ENCODE assay signal across 8 cellular contexts in the genomic region with DNA sequence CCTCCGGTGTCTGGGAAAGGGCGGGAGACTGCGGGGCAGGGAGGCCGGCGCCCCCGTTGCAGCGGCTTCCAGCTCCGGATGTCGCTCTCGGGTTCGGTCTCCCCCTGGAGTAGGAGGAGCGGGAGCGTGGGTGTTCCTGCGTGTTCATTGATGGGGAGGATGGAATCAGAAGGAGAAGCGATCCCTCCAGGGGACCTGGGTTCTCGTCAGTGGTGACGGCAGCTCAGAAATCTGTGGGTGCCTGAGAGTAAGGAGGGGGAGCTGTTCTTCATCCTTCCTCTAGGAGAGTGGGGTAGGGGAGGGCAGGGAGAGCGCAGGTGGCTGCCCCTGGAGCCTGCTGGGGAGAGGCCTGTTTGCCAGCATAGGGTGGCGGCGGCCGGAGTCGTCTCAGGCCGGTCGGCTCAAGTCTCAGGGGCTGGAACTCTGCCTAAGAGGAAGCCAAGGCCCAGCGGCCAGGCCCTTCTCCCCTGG. TPM values are rescaled to one million over a fixed set of nuclear protein-coding genes. Genes with fewer than 3 reads are reported as not detected.
DNase-seq lines count a peak whose midpoint lies in the region; ATAC-seq and TF ChIP-seq lines count a peak whose summit lies in the region.

No MANE protein-coding gene starts in this region.

- H3K27me3 Mint-ChIP-seq in GM23338 (ENCODE audit: insufficient read depth, low read depth, poor library complexity) = peaks cover 32% of the 10 kb centered on the region
- H3K27me3 Mint-ChIP-seq in T-helper 2 cell treated with Interferon-gamma antibody and Interleukin-4, amounts not matched to agents 5 μg/mL and 100 μg/mL, for 36 hours (ENCODE audit: low read depth) = peaks cover 47% of the 10 kb centered on the region

- TF ChIP-seq CTCF in GM23338 (conservative IDR thresholded peaks at IDR 0.05; ENCODE audit: low read depth in 2 of 2) = no peak; a peak in 1 of 4 replicates

- H3K4me1 ChIP-seq in ACC112 (ENCODE audit: control insufficient read depth, insufficient read depth, low read length, unreplicated experiment) (peaks cover 23% of the 10 kb centered on the region), GM23338 (ENCODE audit: insufficient read depth) (peaks cover 5% of the 10 kb centered on the region; the same call in 1 of the 2 replicates)

- DNase-seq in GM23338 (ENCODE audit: low spot score) (peak; percentile 63), cerebellum (ENCODE audit: low spot score) (peak; percentile 76), left lobe of liver (ENCODE audit: low spot score) (peak; percentile 47), HK-2 (ENCODE audit: unreplicated experiment) (no peak)
- DNase-seq in T-helper 2 cell treated with Interferon-gamma antibody and Interleukin-4, amounts not matched to agents 5 μg/mL and 100 μg/mL, for 36 hours (ENCODE audit: low spot score) = peak; percentile 28
- DNase-seq in stimulated activated CD4-positive, alpha-beta T cell treated with anti-CD3 and anti-CD28 coated beads, Interleukin-2, amount 100 ng/mL, for 24 hours = peak; percentile 52 to 56

- peak; percentile 60 for ATAC-seq in GM23338
- no peak for ATAC-seq in left lobe of liver
- no peak for ATAC-seq in HG02642 (IDR thresholded peaks at IDR 0.05; ENCODE audit: poor library complexity, unreplicated experiment)

- H3K9me3 Mint-ChIP-seq in GM23338 = peaks cover 4% of the 10 kb centered on the region; the same call in 2 of the 3 replicates
- H3K9me3 Mint-ChIP-seq in T-helper 2 cell treated with Interferon-gamma antibody and Interleukin-4, amounts not matched to agents 5 μg/mL and 100 μg/mL, for 36 hours = no peaks in the 10 kb centered on the region

- H3K36me3 Mint-ChIP-seq in GM23338 (ENCODE audit: low read depth) = 0 out of 3 replicates have a peak, but pooled peaks cover 3% of the 10 kb centered on the region
- H3K36me3 Mint-ChIP-seq in T-helper 2 cell treated with Interferon-gamma antibody and Interleukin-4, amounts not matched to agents 5 μg/mL and 100 μg/mL, for 36 hours (ENCODE audit: low read depth) = peaks cover 2% of the 10 kb centered on the region

- peaks cover 10% of the 10 kb centered on the region for H3K4me1 Mint-ChIP-seq in GM23338
- peaks cover 11% of the 10 kb centered on the region for H3K4me1 Mint-ChIP-seq in T-helper 2 cell treated with Interferon-gamma antibody and Interleukin-4, amounts not matched to agents 5 μg/mL and 100 μg/mL, for 36 hours (ENCODE audit: low read depth)

- H2AFZ ChIP-seq in ACC112 (ENCODE audit: low read length, unreplicated experiment) = peak overlapping the region; percentile 47
- H2AFZ ChIP-seq in GM23338 = peak overlapping the region; percentile 88

- H3K27ac ChIP-seq in ACC112 (ENCODE audit: low read depth, low read length) (peak overlapping the region; percentile 85; the same call in 1 of the 2 replicates), GM23338 (ENCODE audit: low read depth) (no peak overlapping the region)

- H3K4me3 ChIP-seq in ACC112 (ENCODE audit: low read depth, low read length) = peak overlapping the region; percentile 97
- peak overlapping the region; percentile 93 for H3K4me3 ChIP-seq in GM23338

- no peak overlapping the region for H3K27ac Mint-ChIP-seq in GM23338
- H3K27ac Mint-ChIP-seq in T-helper 2 cell treated with Interferon-gamma antibody and Interleukin-4, amounts not matched to agents 5 μg/mL and 100 μg/mL, for 36 hours = peak overlapping the region; percentile 63

- no peaks in the 10 kb centered on the region for H3K36me3 ChIP-seq in ACC112 (ENCODE audit: insufficient read depth, low read length)
- no peaks in the 10 kb centered on the region for H3K36me3 ChIP-seq in GM23338 (ENCODE audit: insufficient read depth)

- H3K4me2 ChIP-seq in GM23338 = peak overlapping the region; percentile 94

- no peaks in the 10 kb centered on the region for H3F3A ChIP-seq in GM23338 (replicated peaks; ENCODE audit: low read depth)

- no peaks in the 10 kb centered on the region for H4K20me1 ChIP-seq in GM23338 (replicated peaks; ENCODE audit: insufficient read depth)

- peak overlapping the region; percentile 95 for H3K4me3 Mint-ChIP-seq in GM23338
- peak overlapping the region; percentile 92 for H3K4me3 Mint-ChIP-seq in T-helper 2 cell treated with Interferon-gamma antibody and Interleukin-4, amounts not matched to agents 5 μg/mL and 100 μg/mL, for 36 hours

- H3K27me3 ChIP-seq in ACC112 (ENCODE audit: insufficient read depth, low read length) (no peaks in the 10 kb centered on the region), GM23338 (ENCODE audit: insufficient read depth) (peaks cover 33% of the 10 kb centered on the region)

- H3K79me2 ChIP-seq in ACC112 (ENCODE audit: control insufficient read depth, insufficient read depth, low read length, unreplicated experiment) = peaks cover 52% of the 10 kb centered on the region
- H3K79me2 ChIP-seq in GM23338 (replicated peaks; ENCODE audit: insufficient read depth) = peaks cover 14% of the 10 kb centered on the region; the same call in 1 of the 2 replicates

- H3K9me2 ChIP-seq in GM23338 (ENCODE audit: insufficient read depth) = no peaks in the 10 kb centered on the region

TF ChIP-seq in GM23338, 12 proteins besides CTCF, POLR2A, EP300 and RAD21:
- TF ChIP-seq EZH2phosphoT487 (IDR thresholded peaks at IDR 0.05; ENCODE audit: unreplicated experiment) = no peak
- TF ChIP-seq, protein P1, sequence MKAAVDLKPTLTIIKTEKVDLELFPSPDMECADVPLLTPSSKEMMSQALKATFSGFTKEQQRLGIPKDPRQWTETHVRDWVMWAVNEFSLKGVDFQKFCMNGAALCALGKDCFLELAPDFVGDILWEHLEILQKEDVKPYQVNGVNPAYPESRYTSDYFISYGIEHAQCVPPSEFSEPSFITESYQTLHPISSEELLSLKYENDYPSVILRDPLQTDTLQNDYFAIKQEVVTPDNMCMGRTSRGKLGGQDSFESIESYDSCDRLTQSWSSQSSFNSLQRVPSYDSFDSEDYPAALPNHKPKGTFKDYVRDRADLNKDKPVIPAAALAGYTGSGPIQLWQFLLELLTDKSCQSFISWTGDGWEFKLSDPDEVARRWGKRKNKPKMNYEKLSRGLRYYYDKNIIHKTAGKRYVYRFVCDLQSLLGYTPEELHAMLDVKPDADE (IDR thresholded peaks at IDR 0.05) = no peak
- no peak for TF ChIP-seq STAT1 (IDR thresholded peaks at IDR 0.05; ENCODE audit: unreplicated experiment)
- TF ChIP-seq, protein P2, sequence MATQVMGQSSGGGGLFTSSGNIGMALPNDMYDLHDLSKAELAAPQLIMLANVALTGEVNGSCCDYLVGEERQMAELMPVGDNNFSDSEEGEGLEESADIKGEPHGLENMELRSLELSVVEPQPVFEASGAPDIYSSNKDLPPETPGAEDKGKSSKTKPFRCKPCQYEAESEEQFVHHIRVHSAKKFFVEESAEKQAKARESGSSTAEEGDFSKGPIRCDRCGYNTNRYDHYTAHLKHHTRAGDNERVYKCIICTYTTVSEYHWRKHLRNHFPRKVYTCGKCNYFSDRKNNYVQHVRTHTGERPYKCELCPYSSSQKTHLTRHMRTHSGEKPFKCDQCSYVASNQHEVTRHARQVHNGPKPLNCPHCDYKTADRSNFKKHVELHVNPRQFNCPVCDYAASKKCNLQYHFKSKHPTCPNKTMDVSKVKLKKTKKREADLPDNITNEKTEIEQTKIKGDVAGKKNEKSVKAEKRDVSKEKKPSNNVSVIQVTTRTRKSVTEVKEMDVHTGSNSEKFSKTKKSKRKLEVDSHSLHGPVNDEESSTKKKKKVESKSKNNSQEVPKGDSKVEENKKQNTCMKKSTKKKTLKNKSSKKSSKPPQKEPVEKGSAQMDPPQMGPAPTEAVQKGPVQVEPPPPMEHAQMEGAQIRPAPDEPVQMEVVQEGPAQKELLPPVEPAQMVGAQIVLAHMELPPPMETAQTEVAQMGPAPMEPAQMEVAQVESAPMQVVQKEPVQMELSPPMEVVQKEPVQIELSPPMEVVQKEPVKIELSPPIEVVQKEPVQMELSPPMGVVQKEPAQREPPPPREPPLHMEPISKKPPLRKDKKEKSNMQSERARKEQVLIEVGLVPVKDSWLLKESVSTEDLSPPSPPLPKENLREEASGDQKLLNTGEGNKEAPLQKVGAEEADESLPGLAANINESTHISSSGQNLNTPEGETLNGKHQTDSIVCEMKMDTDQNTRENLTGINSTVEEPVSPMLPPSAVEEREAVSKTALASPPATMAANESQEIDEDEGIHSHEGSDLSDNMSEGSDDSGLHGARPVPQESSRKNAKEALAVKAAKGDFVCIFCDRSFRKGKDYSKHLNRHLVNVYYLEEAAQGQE (IDR thresholded peaks at IDR 0.05; ENCODE audit: unreplicated experiment) = no peak
- no peak for TF ChIP-seq ZNF331 (CRISPR knock-in tag; IDR thresholded peaks at IDR 0.05; ENCODE audit: low read depth)
- TF ChIP-seq POLR2AphosphoS5 (IDR thresholded peaks at IDR 0.05; ENCODE audit: low read depth) = no peak
- no peak for TF ChIP-seq NANOG (IDR thresholded peaks at IDR 0.05; ENCODE audit: borderline replicate concordance)
- no peak for TF ChIP-seq JUNB (IDR thresholded peaks at IDR 0.05; ENCODE audit: unreplicated experiment)
- TF ChIP-seq EZH2 (IDR thresholded peaks at IDR 0.05; ENCODE audit: low read depth, unreplicated experiment) = no peak
- TF ChIP-seq ZNF114 (CRISPR knock-in tag; IDR thresholded peaks at IDR 0.05) = no peak

RNA-seq across cellular contexts. Expression of a gene that starts 1.1 kb away (rescaled TPM):
- total RNA-seq in GM23338 (2014; rRNA removed; shearing (Covaris generic)) = 12.0 and 17.2 TPM in 2 replicates
- 2.1 and 2.6 TPM in 2 replicates for polyA plus RNA-seq in GM23338 (2016; fragmentation: Nextera tagmentation; extraction: Ambion mirVana)
- total RNA-seq in cerebellum = 57.3 TPM
- total RNA-seq in left lobe of liver = 1.5 TPM
